In the genomic region with DNA sequence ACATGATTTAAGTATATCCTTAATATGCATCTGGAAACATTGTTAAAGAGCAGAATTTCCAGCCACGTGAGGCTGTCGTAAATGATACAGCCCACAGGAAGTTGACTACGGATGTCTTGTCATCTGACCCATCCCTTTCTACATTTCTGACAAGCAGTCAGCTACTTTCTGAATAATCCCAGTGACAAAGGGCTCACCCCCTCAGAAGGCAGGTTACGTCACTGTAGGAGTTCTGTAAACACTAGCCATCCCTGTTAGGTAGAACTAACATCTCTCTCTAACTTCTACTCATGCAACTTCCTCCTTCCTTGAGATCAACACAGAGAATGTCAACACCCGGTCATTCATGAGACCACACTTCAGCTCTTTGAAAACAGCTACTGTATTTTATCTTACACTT, we compare ENCODE assay signal across 13 cellular contexts.
A peak's percentile ranks its signal among the peaks of the same experiment; 100 is the strongest.
DNase-seq lines count a peak whose midpoint lies in the region; TF ChIP-seq lines count a peak whose summit lies in the region.
"Had no signal": no experiment of that assay in that cellular context is flagged by ENCODE, and none has a peak within 500 bp of the region (broad histone marks: within the 10 kb centered on the region; RNA-seq: fewer than 3 reads in every experiment).

No MANE protein-coding gene starts in this region.

- 39 to 55% methylated on average over 5 of the region's 5 CpGs for WGBS in esophagus squamous epithelium, 2 donors

- H3K27ac ChIP-seq in esophagus squamous epithelium: no peak overlapping the region
- H3K27ac ChIP-seq: body of pancreas, thoracic aorta had no signal

- no peaks in the 10 kb centered on the region for H3K4me1 ChIP-seq in esophagus squamous epithelium
- H3K4me1 ChIP-seq: body of pancreas had no signal

- DNase-seq in EH (ENCODE audit: low read depth): peak; percentile 84
- DNase-seq in NCI-H460 (ENCODE audit: extremely low read depth, low read depth): peak; percentile 89
- DNase-seq in fibroblast of villous mesenchyme (ENCODE audit: low read depth): peak; percentile 71
- DNase-seq in skeletal muscle cell (ENCODE audit: low read depth): peak; percentile 68
- no peak for DNase-seq in epidermal melanocyte (ENCODE audit: insufficient read length, low spot score)
- no peak for DNase-seq in esophagus squamous epithelium (lab: John Stamatoyannopoulos, UW)
- DNase-seq in AML-193 (lab: John Stamatoyannopoulos, UW): no peak
- DNase-seq: body of pancreas; CD4-positive, alpha-beta T cell; effector memory CD4-positive, alpha-beta T cell; NCI-H1092 treated with DMSO at 0.1 percent for 48 hours; stimulated activated CD4-positive, alpha-beta T cell treated with anti-CD3 and anti-CD28 coated beads, Interleukin-2, amount 100 ng/mL, for 24 hours had no signal

- intact Hi-C loops in esophagus squamous epithelium (cut with DNase I): loop anchor here (1.0 kb wide), 1 partner anchor 10 kb away; no protein-coding TSS in a partner anchor

- H3K27me3 ChIP-seq in esophagus squamous epithelium: no peaks in the 10 kb centered on the region
- H3K27me3 ChIP-seq: body of pancreas had no signal

- no peak for TF ChIP-seq POLR2A in esophagus squamous epithelium (IDR thresholded peaks at IDR 0.05)

- no peaks in the 10 kb centered on the region for H3K36me3 ChIP-seq in esophagus squamous epithelium
- H3K36me3 ChIP-seq: thoracic aorta had no signal

- H3K4me3 ChIP-seq in fibroblast of villous mesenchyme (ENCODE audit: low read depth, low read length) (no peak overlapping the region), skeletal muscle cell (ENCODE audit: low read depth, low read length) (no peak overlapping the region), esophagus squamous epithelium (no peak overlapping the region)
- H3K4me3 ChIP-seq: body of pancreas, thoracic aorta had no signal

- no peaks in the 10 kb centered on the region for H3K9me3 ChIP-seq in esophagus squamous epithelium
- H3K9me3 ChIP-seq: body of pancreas, thoracic aorta had no signal

- TF ChIP-seq CTCF in fibroblast of villous mesenchyme (IDR thresholded peaks at IDR 0.05; ENCODE audit: insufficient read depth, low read depth, low read length): no peak
- TF ChIP-seq CTCF in esophagus squamous epithelium (IDR thresholded peaks at IDR 0.05): no peak

Comparison
In these comparisons a context has a peak if more than half of its experiments do, and no peak if none do; other contexts are left out.
1. DNase-seq: peak in EH (single experiment), NCI-H460 (single experiment), fibroblast of villous mesenchyme (single experiment) and skeletal muscle cell (single experiment); none in epidermal melanocyte (single experiment), esophagus squamous epithelium (single experiment) and AML-193 (0 of 2).